17 cellular contexts compared by ENCODE assay signal in genomic region chr5:61298580-61298979, GRCh38. TPM values are rescaled to one million over a fixed set of nuclear protein-coding genes. Genes with fewer than 3 reads are reported as not detected.
DNase-seq lines count a peak whose midpoint lies in the region; ATAC-seq and TF ChIP-seq lines count a peak whose summit lies in the region.
"Had no signal": no experiment of that assay in that cellular context is flagged by ENCODE, and none has a peak within 500 bp of the region (broad histone marks: within the 10 kb centered on the region; RNA-seq: fewer than 3 reads in every experiment).

No MANE protein-coding gene starts in this region.

- peaks cover 19% of the 10 kb centered on the region for H3K27me3 Mint-ChIP-seq in nephron progenitor cell (ENCODE audit: low read depth, poor library complexity)
- no peaks in the 10 kb centered on the region for H3K27me3 Mint-ChIP-seq in mesothelial cell of epicardium (ENCODE audit: low read depth)

- H3K4me1 Mint-ChIP-seq in nephron progenitor cell, result peaks cover 31% of the 10 kb centered on the region
- H3K4me1 Mint-ChIP-seq in mesothelial cell of epicardium, result peaks cover 17% of the 10 kb centered on the region

- DNase-seq in DMS53 treated with DMSO at 0.1 percent for 48 hours (lab: John Stamatoyannopoulos, UW; ENCODE audit: unreplicated experiment) (peak; percentile 14), choroid plexus epithelial cell (ENCODE audit: low read depth) (peak; percentile 68), nephron progenitor cell (no peak), ureter (ENCODE audit: low spot score) (no peak), COR-L47 (lab: John Stamatoyannopoulos, UW) (no peak), mesothelial cell of epicardium (ENCODE audit: low spot score in 2 of 2, unreplicated experiment in 2 of 2) (no peak)
- DNase-seq: activated CD8-positive, alpha-beta T cell treated with anti-CD3 and anti-CD28 coated beads, Interleukin-2, amount 10 ng/mL, durations not matched to agents 7 days and 5 days; activated effector memory CD4-positive, alpha-beta T cell treated with Interleukin-2 at 50 U/mL for 16 hours; AML-193; dorsolateral prefrontal cortex; Kasumi-1; NCI-H2029 treated with DMSO at 0.1 percent for 48 hours; stimulated activated CD4-positive, alpha-beta T cell treated with anti-CD3 and anti-CD28 coated beads, Interleukin-4, amount 100 ng/mL, for 1 hour; transverse colon had no signal

- H3K36me3 Mint-ChIP-seq in nephron progenitor cell (ENCODE audit: low read depth), result no peaks in the 10 kb centered on the region
- H3K36me3 Mint-ChIP-seq in mesothelial cell of epicardium, result no peaks in the 10 kb centered on the region

- H3K4me3 ChIP-seq in choroid plexus epithelial cell (ENCODE audit: low read depth, low read length), result no peak overlapping the region
- H3K4me3 ChIP-seq: dorsolateral prefrontal cortex, transverse colon had no signal

- H3K27ac Mint-ChIP-seq in nephron progenitor cell, result peak overlapping the region; percentile 12
- H3K27ac Mint-ChIP-seq in mesothelial cell of epicardium, result no peak overlapping the region
- H3K27ac Mint-ChIP-seq: activated CD8-positive, alpha-beta T cell treated with anti-CD3 and anti-CD28 coated beads, Interleukin-2, amount 10 ng/mL, durations not matched to agents 7 days and 5 days had no signal

- no peak for ATAC-seq in GM21423 (IDR thresholded peaks at IDR 0.05; ENCODE audit: unreplicated experiment)
- ATAC-seq: activated CD8-positive, alpha-beta T cell treated with anti-CD3 and anti-CD28 coated beads, Interleukin-2, amount 10 ng/mL, durations not matched to agents 7 days and 5 days; SK-N-SH treated with all-trans-retinoic acid at 6 μM for 48 hours had no signal

- no peaks in the 10 kb centered on the region for H3K9me3 Mint-ChIP-seq in nephron progenitor cell
- H3K9me3 Mint-ChIP-seq in mesothelial cell of epicardium, result peaks cover 4% of the 10 kb centered on the region

- TF ChIP-seq CTCF in choroid plexus epithelial cell (conservative IDR thresholded peaks at IDR 0.05; ENCODE audit: low read depth, low read length) (no peak), nephron progenitor cell (IDR thresholded peaks at IDR 0.05) (no peak), mesothelial cell of epicardium (IDR thresholded peaks at IDR 0.05; ENCODE audit: unreplicated experiment) (no peak)

- H3K4me3 Mint-ChIP-seq in nephron progenitor cell (no peak overlapping the region), mesothelial cell of epicardium (no peak overlapping the region)
- H3K4me3 Mint-ChIP-seq: activated CD8-positive, alpha-beta T cell treated with anti-CD3 and anti-CD28 coated beads, Interleukin-2, amount 10 ng/mL, durations not matched to agents 7 days and 5 days had no signal

TF ChIP-seq in PFSK-1, 5 proteins besides CTCF, POLR2A, EP300 and RAD21:
- TF ChIP-seq FOXP2 (optimal IDR thresholded peaks at IDR 0.05; ENCODE audit: borderline replicate concordance, extremely low read depth, extremely low read length, insufficient read depth) (peak; percentile 29), TAF1 (IDR thresholded peaks at IDR 0.05; ENCODE audit: borderline replicate concordance, insufficient read depth, low read length) (0 out of 2 replicates have a peak, but pooled peaks have one; percentile 23), POLR2AphosphoS5 (IDR thresholded peaks at IDR 0.05; ENCODE audit: low read depth, low read length) (no peak), REST (IDR thresholded peaks at IDR 0.05; ENCODE audit: insufficient read depth in 1 of 2, low read depth in 2 of 2, low read length in 2 of 2) (0 out of 4 replicates have a peak, but pooled peaks of 1 of the 2 experiments have one; percentile 6), SIN3A (IDR thresholded peaks at IDR 0.05; ENCODE audit: borderline replicate concordance, insufficient read depth, low read length) (no peak)

RNA-seq across cellular contexts. Expression of gene ZSWIM6, which starts 33.5 kb away (rescaled TPM):
- 7.6 TPM for polyA plus RNA-seq in PFSK-1 (2012; ENCODE audit: insufficient read length, low read depth)
- total RNA-seq in ureter (22.4 TPM), mesothelial cell of epicardium (33.9 to 35.9 TPM (median 34.8 TPM) in 3 replicates)

Comparison
In these comparisons a context has a peak if more than half of its experiments do, and no peak if none do; other contexts are left out.
1. DNase-seq: peak in DMS53 treated with DMSO at 0.1 percent for 48 hours (single experiment) and choroid plexus epithelial cell (single experiment); none in nephron progenitor cell (single experiment), ureter (single experiment), COR-L47 (single experiment) and mesothelial cell of epicardium (0 of 2).